ENCODE assay signal across 2 cellular contexts in genomic region chr6:50699086-50699886, GRCh38.
TF ChIP-seq lines count a peak whose summit lies in the region.

No MANE protein-coding gene starts in this region.

TF ChIP-seq in GM23338, 12 proteins besides CTCF, POLR2A, EP300 and RAD21 (continued from another document):
- TF ChIP-seq REST (IDR thresholded peaks at IDR 0.05; ENCODE audit: unreplicated experiment), result peak; percentile 83

TF ChIP-seq in GM12878, 131 proteins besides CTCF, POLR2A, EP300 and RAD21 (continued from another document):
- TF ChIP-seq REST (IDR thresholded peaks at IDR 0.05; ENCODE audit: low read depth, low read length), result peak; percentile 70
